ENCODE assay signal across 8 cellular contexts in genomic region chr20:25697132-25697446, GRCh38. TPM values are rescaled to one million over a fixed set of nuclear protein-coding genes. Genes with fewer than 3 reads are reported as not detected.
DNase-seq lines count a peak whose midpoint lies in the region; ATAC-seq, FAIRE-seq and TF ChIP-seq lines count a peak whose summit lies in the region.

No MANE protein-coding gene starts in this region.

- peak; percentile 95 for FAIRE-seq in kidney (lab: Jason Lieb, UNC)

- peaks cover 4% of the 10 kb centered on the region for H3K27me3 Mint-ChIP-seq in T-helper 1 cell treated with Interleukin-12 subunit alpha and Interleukin-12 subunit beta and Interleukin-4 antibody, amounts not matched to agents 30 μg/mL and 1 μg/mL, for 36 hours (ENCODE audit: low read depth)
- no peaks in the 10 kb centered on the region for H3K27me3 Mint-ChIP-seq in activated naive CD8-positive, alpha-beta T cell treated with anti-CD3 and anti-CD28 coated beads, Interleukin-2, amount 50 U/mL, for 24 hours

- peak overlapping the region; percentile 89 for H3K27ac Mint-ChIP-seq in T-helper 1 cell treated with Interleukin-12 subunit alpha and Interleukin-12 subunit beta and Interleukin-4 antibody, amounts not matched to agents 30 μg/mL and 1 μg/mL, for 36 hours
- peak overlapping the region; percentile 86 for H3K27ac Mint-ChIP-seq in activated naive CD8-positive, alpha-beta T cell treated with anti-CD3 and anti-CD28 coated beads, Interleukin-2, amount 50 U/mL, for 24 hours

- H3K36me3 ChIP-seq in kidney (ENCODE audit: control insufficient read depth in 1 of 2, insufficient read depth in 2 of 2, low read length in 2 of 2) (no peaks in the 10 kb centered on the region), subcutaneous abdominal adipose tissue (ENCODE audit: control insufficient read depth in 5 of 5, insufficient read depth in 5 of 5, low read length in 5 of 5) (no peaks in the 10 kb centered on the region)

- ATAC-seq in activated naive CD8-positive, alpha-beta T cell treated with anti-CD3 and anti-CD28 coated beads, Interleukin-2, amount 50 U/mL, for 24 hours = no peak
- no peak for ATAC-seq in HG02571 (IDR thresholded peaks at IDR 0.05; ENCODE audit: unreplicated experiment)

- H3K4me1 ChIP-seq in kidney (ENCODE audit: control insufficient read depth in 1 of 2, insufficient read depth in 1 of 2, low read depth in 1 of 2, low read length in 2 of 2) = no peaks in the 10 kb centered on the region
- peaks cover 2 to 16% (median 14%) of the 10 kb centered on the region in 5 donors for H3K4me1 ChIP-seq in subcutaneous abdominal adipose tissue (ENCODE audit: control insufficient read depth in 5 of 5, insufficient read depth in 5 of 5, low read length in 5 of 5)

- peak overlapping the region in 1 of 2 donors; percentile 89 for H3K27ac ChIP-seq in kidney (ENCODE audit: low read depth in 2 of 2, low read length in 2 of 2)
- peak overlapping the region; percentile 76 for H3K27ac ChIP-seq in subcutaneous abdominal adipose tissue (ENCODE audit: low read depth, low read length)

- peak overlapping the region; percentile 94 for H3K4me3 Mint-ChIP-seq in T-helper 1 cell treated with Interleukin-12 subunit alpha and Interleukin-12 subunit beta and Interleukin-4 antibody, amounts not matched to agents 30 μg/mL and 1 μg/mL, for 36 hours
- H3K4me3 Mint-ChIP-seq in activated naive CD8-positive, alpha-beta T cell treated with anti-CD3 and anti-CD28 coated beads, Interleukin-2, amount 50 U/mL, for 24 hours = peak overlapping the region; percentile 87

- peaks cover 25% of the 10 kb centered on the region for H3K9me3 Mint-ChIP-seq in T-helper 1 cell treated with Interleukin-12 subunit alpha and Interleukin-12 subunit beta and Interleukin-4 antibody, amounts not matched to agents 30 μg/mL and 1 μg/mL, for 36 hours
- H3K9me3 Mint-ChIP-seq in activated naive CD8-positive, alpha-beta T cell treated with anti-CD3 and anti-CD28 coated beads, Interleukin-2, amount 50 U/mL, for 24 hours = peaks cover 24% of the 10 kb centered on the region

- peaks cover 0 to 7% of the 10 kb centered on the region in 2 donors for H3K9me3 ChIP-seq in kidney (ENCODE audit: control insufficient read depth in 1 of 2, low read length in 2 of 2)
- peaks cover 0 to 8% (median 4%) of the 10 kb centered on the region in 5 donors for H3K9me3 ChIP-seq in subcutaneous abdominal adipose tissue (ENCODE audit: control insufficient read depth in 5 of 5, low read length in 5 of 5)

- DNase-seq in T-helper 1 cell (no peak), kidney (no peak), mesenteric fat pad (ENCODE audit: low spot score) (no peak)
- no peak for DNase-seq in activated naive CD8-positive, alpha-beta T cell treated with anti-CD3 and anti-CD28 coated beads, Interleukin-2, amount 50 U/mL, for 24 hours
- no peak for DNase-seq in effector CD4-positive, alpha-beta T cell

- H3K4me3 ChIP-seq in kidney (ENCODE audit: low read length in 2 of 2) (peak overlapping the region; percentile 64 to 97), subcutaneous abdominal adipose tissue (ENCODE audit: low read depth in 1 of 5, low read length in 5 of 5) (peak overlapping the region; percentile 80 to 93 (median 89))

- H3K36me3 Mint-ChIP-seq in T-helper 1 cell treated with Interleukin-12 subunit alpha and Interleukin-12 subunit beta and Interleukin-4 antibody, amounts not matched to agents 30 μg/mL and 1 μg/mL, for 36 hours (ENCODE audit: low read depth) = peaks cover 26% of the 10 kb centered on the region
- peaks cover 28% of the 10 kb centered on the region for H3K36me3 Mint-ChIP-seq in activated naive CD8-positive, alpha-beta T cell treated with anti-CD3 and anti-CD28 coated beads, Interleukin-2, amount 50 U/mL, for 24 hours (ENCODE audit: low read depth)

- intact Hi-C loops in kidney (cut with DNase I) = no loop called here

- H3K4me1 Mint-ChIP-seq in T-helper 1 cell treated with Interleukin-12 subunit alpha and Interleukin-12 subunit beta and Interleukin-4 antibody, amounts not matched to agents 30 μg/mL and 1 μg/mL, for 36 hours (ENCODE audit: low read depth) = peaks cover 17% of the 10 kb centered on the region
- H3K4me1 Mint-ChIP-seq in activated naive CD8-positive, alpha-beta T cell treated with anti-CD3 and anti-CD28 coated beads, Interleukin-2, amount 50 U/mL, for 24 hours = peaks cover 34% of the 10 kb centered on the region

- peak overlapping the region; percentile 3 to 86 for H3K9ac ChIP-seq in kidney (ENCODE audit: low read length in 2 of 2)
- H3K9ac ChIP-seq in subcutaneous abdominal adipose tissue (ENCODE audit: low read length in 5 of 5) = peak overlapping the region in 4 of 5 donors; percentile 93 to 98 (median 96)

- no peak for TF ChIP-seq CTCF in kidney (IDR thresholded peaks at IDR 0.05; ENCODE audit: borderline replicate concordance, extremely low read depth, insufficient read depth)

- H3K27me3 ChIP-seq in subcutaneous abdominal adipose tissue (ENCODE audit: control insufficient read depth in 5 of 5, insufficient read depth in 4 of 5, low read length in 5 of 5) = no peaks in the 10 kb centered on the region

RNA-seq across cellular contexts. Expression of gene ZNF337, which starts 0.4 kb away (rescaled TPM):
- total RNA-seq in kidney (17.1 TPM), mesenteric fat pad (11.3 TPM)
- polyA plus RNA-seq in kidney (ENCODE audit: insufficient read depth, low read depth, low replicate concordance) = 9.2 TPM
